In the genomic region with DNA sequence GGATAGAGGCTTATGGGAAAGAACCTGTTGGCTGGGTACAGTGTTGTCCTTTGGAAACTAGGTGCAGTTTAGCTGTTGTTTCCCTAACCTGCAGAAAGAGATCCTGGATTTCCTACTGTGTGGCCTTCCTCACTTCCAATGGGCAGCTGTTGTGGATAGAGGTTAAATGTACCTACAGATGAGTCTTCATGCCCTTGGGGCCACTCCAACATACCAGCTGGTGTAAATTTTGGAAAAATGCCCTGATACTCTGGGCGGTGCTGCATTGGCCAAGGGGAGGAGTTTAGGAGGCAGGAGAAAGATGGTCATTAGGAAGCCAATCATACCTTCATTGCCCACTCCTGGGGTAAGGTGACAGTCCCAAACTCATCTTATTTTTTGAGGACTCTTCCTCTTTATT, we compare ENCODE assay signal across 1 cellular context.
TF ChIP-seq lines count a peak whose summit lies in the region.

No MANE protein-coding gene starts in this region.

TF ChIP-seq in GM23338, 12 proteins besides CTCF, POLR2A, EP300 and RAD21 (continued from another document):
- TF ChIP-seq REST (IDR thresholded peaks at IDR 0.05; ENCODE audit: unreplicated experiment): no peak
